5 cellular contexts compared by ENCODE assay signal in the genomic region with DNA sequence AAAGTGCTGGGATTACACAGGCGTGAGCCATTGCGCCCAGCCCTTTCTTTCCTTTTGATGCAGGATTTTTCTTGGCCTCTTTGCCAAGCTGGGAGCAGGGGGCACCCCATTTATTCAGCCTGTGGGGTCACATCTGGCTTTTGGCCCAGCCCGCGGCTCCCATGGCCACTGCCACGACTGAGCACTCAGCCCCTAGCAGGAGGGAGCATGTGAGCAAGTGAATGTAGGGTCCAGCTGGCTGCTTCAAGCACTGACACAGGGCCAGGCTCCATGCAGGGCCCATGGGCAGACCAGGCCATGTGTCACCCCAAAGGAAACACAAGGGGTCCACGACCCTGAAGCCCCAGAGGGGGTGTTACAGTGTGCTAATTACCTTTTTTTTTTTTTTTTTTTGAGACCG.
"Had no signal": no experiment of that assay in that cellular context is flagged by ENCODE, and none has a peak within 500 bp of the region (broad histone marks: within the 10 kb centered on the region; RNA-seq: fewer than 3 reads in every experiment).

No MANE protein-coding gene starts in this region.

- H2AFZ ChIP-seq: GM23338 had no signal

- H3K4me3 Mint-ChIP-seq: GM23338, H9 had no signal

- H3K27ac Mint-ChIP-seq: GM23338, H9 had no signal

- DNase-seq: H9, HCEC 1CT, IMR-90 had no signal

- H3K4me2 ChIP-seq: GM23338 had no signal

- H3K4me3 ChIP-seq: GM23338, K562 had no signal

- ATAC-seq: GM23338, K562 had no signal

- H3K4me1 Mint-ChIP-seq: GM23338, H9 had no signal
